Comparison of ENCODE assay signal across 9 cellular contexts in genomic region chr2:99336780-99337163, GRCh38. TPM values are rescaled to one million over a fixed set of nuclear protein-coding genes. Genes with fewer than 3 reads are reported as not detected.
DNase-seq lines count a peak whose midpoint lies in the region; ATAC-seq, FAIRE-seq and TF ChIP-seq lines count a peak whose summit lies in the region.
"Had no signal": no experiment of that assay in that cellular context is flagged by ENCODE, and none has a peak within 500 bp of the region (broad histone marks: within the 10 kb centered on the region; RNA-seq: fewer than 3 reads in every experiment).

No MANE protein-coding gene starts in this region.

- no peaks in the 10 kb centered on the region for H3K9me3 Mint-ChIP-seq in natural killer cell
- H3K9me3 Mint-ChIP-seq in activated T-helper 1 cell treated with anti-CD3 and anti-CD28 coated beads, Interleukin-12 subunit alpha, Interleukin-12 subunit beta, Interleukin-2, Interleukin-4 antibody, amounts not matched to agents 30 ng/mL and 10 ng/mL and 1 ng/mL, durations not matched to agents 14 hours and 24 hours and 36 hours, result no peaks in the 10 kb centered on the region
- H3K9me3 Mint-ChIP-seq: natural killer cell treated with Interleukin-12 subunit alpha and Interleukin-12 subunit beta and Interleukin-15 and Interleukin-18, amount 100 ng/mL, for 72 hours had no signal

- no peak overlapping the region for H3K4me3 Mint-ChIP-seq in natural killer cell
- no peak overlapping the region for H3K4me3 Mint-ChIP-seq in activated T-helper 1 cell treated with anti-CD3 and anti-CD28 coated beads, Interleukin-12 subunit alpha, Interleukin-12 subunit beta, Interleukin-2, Interleukin-4 antibody, amounts not matched to agents 30 ng/mL and 10 ng/mL and 1 ng/mL, durations not matched to agents 14 hours and 24 hours and 36 hours
- H3K4me3 Mint-ChIP-seq: natural killer cell treated with Interleukin-12 subunit alpha and Interleukin-12 subunit beta and Interleukin-15 and Interleukin-18, amount 100 ng/mL, for 72 hours had no signal

- ATAC-seq in GM18907 (IDR thresholded peaks at IDR 0.05; ENCODE audit: unreplicated experiment) (peak; percentile 10), HG03196 (IDR thresholded peaks at IDR 0.05; ENCODE audit: unreplicated experiment) (peak; percentile 18), natural killer cell (peak in 2 of 3 donors; percentile 2)

- peaks cover 7% of the 10 kb centered on the region for H3K36me3 Mint-ChIP-seq in natural killer cell
- peaks cover 16% of the 10 kb centered on the region for H3K36me3 Mint-ChIP-seq in activated T-helper 1 cell treated with anti-CD3 and anti-CD28 coated beads, Interleukin-12 subunit alpha, Interleukin-12 subunit beta, Interleukin-2, Interleukin-4 antibody, amounts not matched to agents 30 ng/mL and 10 ng/mL and 1 ng/mL, durations not matched to agents 14 hours and 24 hours and 36 hours (ENCODE audit: low read depth)

- no peaks in the 10 kb centered on the region for H3K27me3 Mint-ChIP-seq in natural killer cell (ENCODE audit: low read depth in 2 of 2)
- H3K27me3 Mint-ChIP-seq in activated T-helper 1 cell treated with anti-CD3 and anti-CD28 coated beads, Interleukin-12 subunit alpha, Interleukin-12 subunit beta, Interleukin-2, Interleukin-4 antibody, amounts not matched to agents 30 ng/mL and 10 ng/mL and 1 ng/mL, durations not matched to agents 14 hours and 24 hours and 36 hours (ENCODE audit: insufficient read depth), result no peaks in the 10 kb centered on the region
- H3K27me3 Mint-ChIP-seq: natural killer cell treated with Interleukin-12 subunit alpha and Interleukin-12 subunit beta and Interleukin-15 and Interleukin-18, amount 100 ng/mL, for 72 hours had no signal

- intact Hi-C loops in natural killer cell (cut with micrococcal nuclease), result loop anchor here (1.0 to 2.0 kb wide), 3 partner anchors 154 to 182 kb away; partner anchors contain the start of genes LIPT1, MITD1, MRPL30 and REV1
- intact Hi-C loops in activated T-helper 1 cell treated with anti-CD3 and anti-CD28 coated beads, Interleukin-12 subunit alpha, Interleukin-12 subunit beta, Interleukin-2, Interleukin-4 antibody, amounts not matched to agents 30 ng/mL and 10 ng/mL and 1 ng/mL, durations not matched to agents 14 hours and 24 hours and 36 hours (cut with micrococcal nuclease), result loop anchor here (1.0 to 10.0 kb wide), 14 partner anchors 12 to 1916 kb away; partner anchors contain the start of genes C2orf15, CNOT11, COA5 and LIPT1

- H3K4me3 ChIP-seq in AG09309 (ENCODE audit: control insufficient read depth, low read depth, low read length) (peak overlapping the region; percentile 99), bronchial epithelial cell (ENCODE audit: low read depth, low read length) (peak overlapping the region; percentile 48)

- TF ChIP-seq CTCF in AG09309 (IDR thresholded peaks at IDR 0.05; ENCODE audit: control insufficient read depth, insufficient read depth, low read depth, low read length, missing control alignments) (no peak), bronchial epithelial cell (IDR thresholded peaks at IDR 0.05; ENCODE audit: insufficient read depth, low read length, severe bottlenecking) (no peak), natural killer cell (IDR thresholded peaks at IDR 0.05) (no peak)

- no peak overlapping the region for H3K27ac Mint-ChIP-seq in natural killer cell
- H3K27ac Mint-ChIP-seq in activated T-helper 1 cell treated with anti-CD3 and anti-CD28 coated beads, Interleukin-12 subunit alpha, Interleukin-12 subunit beta, Interleukin-2, Interleukin-4 antibody, amounts not matched to agents 30 ng/mL and 10 ng/mL and 1 ng/mL, durations not matched to agents 14 hours and 24 hours and 36 hours, result no peak overlapping the region
- H3K27ac Mint-ChIP-seq: natural killer cell treated with Interleukin-12 subunit alpha and Interleukin-12 subunit beta and Interleukin-15 and Interleukin-18, amount 100 ng/mL, for 72 hours had no signal

- peaks cover 12 to 28% of the 10 kb centered on the region in 2 donors for H3K4me1 Mint-ChIP-seq in natural killer cell
- H3K4me1 Mint-ChIP-seq in activated T-helper 1 cell treated with anti-CD3 and anti-CD28 coated beads, Interleukin-12 subunit alpha, Interleukin-12 subunit beta, Interleukin-2, Interleukin-4 antibody, amounts not matched to agents 30 ng/mL and 10 ng/mL and 1 ng/mL, durations not matched to agents 14 hours and 24 hours and 36 hours (ENCODE audit: low read depth), result peaks cover 47% of the 10 kb centered on the region

- no peaks in the 10 kb centered on the region for H3K36me3 ChIP-seq in bronchial epithelial cell (ENCODE audit: control insufficient read depth, insufficient read depth, low read length)

- no peak for FAIRE-seq in bronchial epithelial cell (lab: Jason Lieb, UNC)

- DNase-seq in AG09309 (ENCODE audit: low read depth) (no peak), bronchial epithelial cell (ENCODE audit: low read depth) (peak; percentile 52), natural killer cell (no peak), kidney tubule cell (ENCODE audit: low spot score) (no peak), NCI-H1694 treated with DMSO at 0.1 percent for 48 hours (lab: John Stamatoyannopoulos, UW) (no peak)
- DNase-seq in activated T-helper 1 cell treated with anti-CD3 and anti-CD28 coated beads, Interleukin-12 subunit alpha, Interleukin-12 subunit beta, Interleukin-2, Interleukin-4 antibody, amounts not matched to agents 30 ng/mL and 10 ng/mL and 1 ng/mL, durations not matched to agents 14 hours and 24 hours and 36 hours (ENCODE audit: low spot score), result no peak

- no peaks in the 10 kb centered on the region for H3K27me3 ChIP-seq in bronchial epithelial cell (ENCODE audit: control insufficient read depth, insufficient read depth, low read length)

RNA-seq across cellular contexts. Expression of gene EIF5B, which starts 0.4 kb away (rescaled TPM):
- 21.3 and 23.9 TPM in 2 replicates for total RNA-seq in bronchial epithelial cell
- 10 to 100 TPM; 33.5 to 40.6 (median 40.3) TPM for total RNA-seq in natural killer cell
- total RNA-seq in activated T-helper 1 cell treated with anti-CD3 and anti-CD28 coated beads, Interleukin-12 subunit alpha, Interleukin-12 subunit beta, Interleukin-2, Interleukin-4 antibody, amounts not matched to agents 30 ng/mL and 10 ng/mL and 1 ng/mL, durations not matched to agents 14 hours and 24 hours and 36 hours, result 84.7 and 84.8 TPM in 2 replicates

RNA-seq across cellular contexts. Expression of gene TXNDC9, which starts 0.6 kb away (rescaled TPM):
- total RNA-seq in bronchial epithelial cell, result 53.6 and 58.2 TPM in 2 replicates
- 10 to 100 TPM; 14.3 to 22.2 (median 18.8) TPM for total RNA-seq in natural killer cell
- 37.0 and 37.3 TPM in 2 replicates for total RNA-seq in activated T-helper 1 cell treated with anti-CD3 and anti-CD28 coated beads, Interleukin-12 subunit alpha, Interleukin-12 subunit beta, Interleukin-2, Interleukin-4 antibody, amounts not matched to agents 30 ng/mL and 10 ng/mL and 1 ng/mL, durations not matched to agents 14 hours and 24 hours and 36 hours

RNA-seq across cellular contexts. Expression of gene LYG1, which starts 35.8 kb away (rescaled TPM):
- total RNA-seq in bronchial epithelial cell, result 0.26 and 0.77 TPM in 2 replicates
- 1 to 10 TPM; 2.6 to 4.1 (median 4.0) TPM for total RNA-seq in natural killer cell
- 1.5 and 1.7 TPM in 2 replicates for total RNA-seq in activated T-helper 1 cell treated with anti-CD3 and anti-CD28 coated beads, Interleukin-12 subunit alpha, Interleukin-12 subunit beta, Interleukin-2, Interleukin-4 antibody, amounts not matched to agents 30 ng/mL and 10 ng/mL and 1 ng/mL, durations not matched to agents 14 hours and 24 hours and 36 hours
